In the genomic region with DNA sequence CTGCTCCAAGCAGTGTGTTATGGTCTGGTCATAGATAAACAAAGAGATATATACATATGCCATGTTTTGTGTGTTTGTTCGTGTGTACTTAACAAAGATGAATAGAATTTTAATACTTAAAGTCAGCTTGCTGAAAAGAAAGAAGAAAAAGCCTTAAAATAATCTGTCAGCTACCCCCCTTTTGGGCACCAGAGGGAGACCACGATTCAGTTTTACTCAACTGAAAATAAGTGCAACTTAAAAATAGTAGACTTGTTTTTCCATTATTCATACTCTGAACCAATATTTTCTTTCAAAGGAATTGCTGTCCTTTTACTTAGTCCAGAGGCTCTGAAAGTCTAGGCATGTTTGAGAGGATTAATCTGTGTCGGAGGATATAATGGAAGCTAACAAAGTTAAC, we compare ENCODE assay signal across 11 cellular contexts.
DNase-seq lines count a peak whose midpoint lies in the region; ATAC-seq, FAIRE-seq and TF ChIP-seq lines count a peak whose summit lies in the region.
"Had no signal": no experiment of that assay in that cellular context is flagged by ENCODE, and none has a peak within 500 bp of the region (broad histone marks: within the 10 kb centered on the region; RNA-seq: fewer than 3 reads in every experiment).

No MANE protein-coding gene starts in this region.

- no TSS peak for BruUV-seq in OCI-LY7 (replicated peaks; lab: Mats Ljungman, UMichigan)

- H3K36me3 ChIP-seq in GM06990 (ENCODE audit: control insufficient read depth, insufficient read depth, low read length) (no peaks in the 10 kb centered on the region), OCI-LY7 (ENCODE audit: insufficient read depth, low read length) (no peaks in the 10 kb centered on the region)

- CTCF ChIA-PET in OCI-LY7 (lab: Charles Lee; ENCODE audit: unreplicated experiment), result no interaction called here

- no peaks in the 10 kb centered on the region for H3K9me3 ChIP-seq in OCI-LY7 (ENCODE audit: low read length)

- intact Hi-C loops in OCI-LY7 (cut with micrococcal nuclease; ENCODE audit: unreplicated experiment), result no loop called here

- no peak for DNase-seq in GM06990 (ENCODE audit: extremely low read depth, insufficient read length)
- DNase-seq in OCI-LY7 (ENCODE audit: low spot score), result no peak
- no peak for DNase-seq in activated gamma-delta T cell (lab: John Stamatoyannopoulos, UW)
- no peak for DNase-seq in Ammon's horn (ENCODE audit: low spot score)
- DNase-seq in foreskin melanocyte, result no peak
- DNase-seq in SKM-1 (lab: John Stamatoyannopoulos, UW; ENCODE audit: unreplicated experiment), result no peak
- DNase-seq: activated CD4-positive, alpha-beta T cell treated with anti-CD3 and anti-CD28 coated beads, Interleukin-2, amount 50 U/mL, for 1 hour; H7; NCI-H1436 had no signal

- FAIRE-seq in islet of Langerhans (lab: Jason Lieb, UNC), result peak; percentile 58

- H3K4me2 ChIP-seq in OCI-LY7 (ENCODE audit: low read length), result no peak overlapping the region

- H3K4me3 ChIP-seq in GM06990 (replicated peaks; ENCODE audit: low read depth, low read length), result no peak overlapping the region
- no peak overlapping the region for H3K4me3 ChIP-seq in OCI-LY7 (ENCODE audit: low read depth, low read length, poor library complexity, severe bottlenecking)

- no peaks in the 10 kb centered on the region for H3K4me1 ChIP-seq in OCI-LY7 (ENCODE audit: insufficient read depth, low read length, poor library complexity, severe bottlenecking)

- TF ChIP-seq CTCF in GM06990 (IDR thresholded peaks at IDR 0.05; ENCODE audit: insufficient read depth, low read length, poor library complexity, severe bottlenecking) (peak; percentile 57), OCI-LY7 (conservative IDR thresholded peaks at IDR 0.05; ENCODE audit: low read length) (0 out of 2 replicates have a peak, but pooled peaks have one; percentile 18)

- no peaks in the 10 kb centered on the region for H4K20me1 ChIP-seq in OCI-LY7 (ENCODE audit: insufficient read depth, low read length)

- ATAC-seq in GM21723 (IDR thresholded peaks at IDR 0.05; ENCODE audit: unreplicated experiment), result peak; percentile 68

- no peaks in the 10 kb centered on the region for H3K27me3 ChIP-seq in GM06990 (replicated peaks; ENCODE audit: control insufficient read depth, insufficient read depth, low read length)

- no peak overlapping the region for H3K27ac ChIP-seq in OCI-LY7 (ENCODE audit: low read depth, low read length, poor library complexity, severe bottlenecking)

- H2AFZ ChIP-seq in OCI-LY7 (ENCODE audit: low read length), result no peak overlapping the region

- H3K9me2 ChIP-seq in OCI-LY7 (ENCODE audit: insufficient read depth, low read length), result no peaks in the 10 kb centered on the region

- H3K79me2 ChIP-seq in OCI-LY7 (ENCODE audit: insufficient read depth, low read depth, low read length), result no peaks in the 10 kb centered on the region

- POLR2A ChIA-PET in OCI-LY7 (lab: Charles Lee), result no interaction called here
